ENCODE assay signal across 18 cellular contexts in the genomic region with DNA sequence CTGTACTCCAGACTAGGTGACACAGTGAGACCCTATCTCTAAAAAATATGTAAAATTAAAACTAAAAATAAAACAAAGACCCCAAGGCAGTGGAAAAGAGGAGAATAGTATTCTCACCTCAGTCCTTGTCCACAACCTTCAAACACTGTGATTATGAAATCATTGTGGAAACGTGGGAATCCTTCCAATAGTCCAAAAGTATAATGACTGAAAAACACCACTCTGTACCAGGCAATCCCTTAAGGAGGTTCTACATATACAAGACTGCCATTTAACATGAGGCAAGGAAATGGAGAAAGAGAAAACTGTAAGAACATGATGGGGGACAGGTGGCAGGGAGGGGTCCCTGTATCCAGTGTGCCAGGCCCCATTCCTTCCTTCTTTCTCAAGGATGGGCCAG.
"Had no signal": no experiment of that assay in that cellular context is flagged by ENCODE, and none has a peak within 500 bp of the region (broad histone marks: within the 10 kb centered on the region; RNA-seq: fewer than 3 reads in every experiment).

No MANE protein-coding gene starts in this region.

- H3K4me3 Mint-ChIP-seq: activated CD4-positive, alpha-beta memory T cell treated with anti-CD3 and anti-CD28 coated beads, Interleukin-2, amount 10 ng/mL, durations not matched to agents 7 days and 5 days; activated CD4-positive, alpha-beta T cell treated with anti-CD3 and anti-CD28 coated beads for 36 hours; activated naive CD4-positive, alpha-beta T cell treated with anti-CD3 and anti-CD28 coated beads, Interleukin-2, amount 10 ng/mL, durations not matched to agents 7 days and 5 days; activated T-cell treated with anti-CD3 and anti-CD28 coated beads, Interleukin-2, amount 50 U/mL, for 24 hours; natural killer cell treated with Interleukin-12 subunit alpha and Interleukin-12 subunit beta and Interleukin-15 and Interleukin-18, amount 100 ng/mL, for 72 hours; T-helper 17 cell had no signal

- H3K9me3 Mint-ChIP-seq: activated CD4-positive, alpha-beta memory T cell treated with anti-CD3 and anti-CD28 coated beads, Interleukin-2, amount 10 ng/mL, durations not matched to agents 7 days and 5 days; activated naive CD4-positive, alpha-beta T cell treated with anti-CD3 and anti-CD28 coated beads, Interleukin-2, amount 10 ng/mL, durations not matched to agents 7 days and 5 days; activated T-cell treated with anti-CD3 and anti-CD28 coated beads, Interleukin-2, amount 50 U/mL, for 24 hours; natural killer cell treated with Interleukin-12 subunit alpha and Interleukin-12 subunit beta and Interleukin-15 and Interleukin-18, amount 100 ng/mL, for 72 hours had no signal

- H3K4me1 ChIP-seq: prostate gland, transverse colon, vagina had no signal

- H3K27me3 ChIP-seq: esophagus muscularis mucosa, heart left ventricle, transverse colon, vagina had no signal

- ATAC-seq: activated CD4-positive, alpha-beta T cell treated with anti-CD3 and anti-CD28 coated beads for 36 hours; left colon; natural killer cell treated with Interleukin-12 subunit alpha and Interleukin-12 subunit beta and Interleukin-15 and Interleukin-18, amount 100 ng/mL, for 72 hours; T-helper 17 cell had no signal

- H3K27ac ChIP-seq: coronary artery, esophagus muscularis mucosa, prostate gland, transverse colon, vagina had no signal

- H3K27me3 Mint-ChIP-seq: activated CD4-positive, alpha-beta memory T cell treated with anti-CD3 and anti-CD28 coated beads, Interleukin-2, amount 10 ng/mL, durations not matched to agents 7 days and 5 days; activated CD4-positive, alpha-beta T cell treated with anti-CD3 and anti-CD28 coated beads for 36 hours; activated naive CD4-positive, alpha-beta T cell treated with anti-CD3 and anti-CD28 coated beads, Interleukin-2, amount 10 ng/mL, durations not matched to agents 7 days and 5 days; activated T-cell treated with anti-CD3 and anti-CD28 coated beads, Interleukin-2, amount 50 U/mL, for 24 hours; natural killer cell treated with Interleukin-12 subunit alpha and Interleukin-12 subunit beta and Interleukin-15 and Interleukin-18, amount 100 ng/mL, for 72 hours; T-helper 17 cell had no signal

- H3K4me3 ChIP-seq: coronary artery, esophagus muscularis mucosa, heart left ventricle, prostate gland, transverse colon, vagina had no signal

- H3K36me3 ChIP-seq: esophagus muscularis mucosa, prostate gland, transverse colon, vagina had no signal

- H3K36me3 Mint-ChIP-seq: natural killer cell treated with Interleukin-12 subunit alpha and Interleukin-12 subunit beta and Interleukin-15 and Interleukin-18, amount 100 ng/mL, for 72 hours had no signal

- H3K9me3 ChIP-seq: esophagus muscularis mucosa, heart left ventricle, prostate gland, transverse colon, vagina had no signal

- H3K27ac Mint-ChIP-seq: activated CD4-positive, alpha-beta memory T cell treated with anti-CD3 and anti-CD28 coated beads, Interleukin-2, amount 10 ng/mL, durations not matched to agents 7 days and 5 days; activated naive CD4-positive, alpha-beta T cell treated with anti-CD3 and anti-CD28 coated beads, Interleukin-2, amount 10 ng/mL, durations not matched to agents 7 days and 5 days; natural killer cell treated with Interleukin-12 subunit alpha and Interleukin-12 subunit beta and Interleukin-15 and Interleukin-18, amount 100 ng/mL, for 72 hours; T-helper 17 cell had no signal

- DNase-seq: activated CD4-positive, alpha-beta memory T cell treated with anti-CD3 and anti-CD28 coated beads, Interleukin-2, amount 10 ng/mL, durations not matched to agents 7 days and 5 days; activated CD4-positive, alpha-beta T cell treated with anti-CD3 and anti-CD28 coated beads for 36 hours; activated naive CD4-positive, alpha-beta T cell treated with anti-CD3 and anti-CD28 coated beads, Interleukin-2, amount 10 ng/mL, durations not matched to agents 7 days and 5 days; activated T-cell treated with anti-CD3 and anti-CD28 coated beads, Interleukin-2, amount 50 U/mL, for 24 hours; caudate nucleus; effector CD4-positive, alpha-beta T cell; heart left ventricle; left colon; stimulated activated CD4-positive, alpha-beta T cell treated with anti-CD3 and anti-CD28 coated beads, Interleukin-15, amount 100 ng/mL, for 24 hours; stimulated activated CD4-positive, alpha-beta T cell treated with anti-CD3 and anti-CD28 coated beads, Interleukin-4, amount 100 ng/mL, for 1 hour; stimulated activated naive CD4-positive, alpha-beta T cell; T-helper 17 cell; transverse colon had no signal
